ENCODE assay signal across 8 cellular contexts in genomic region chr22:36409911-36410756, GRCh38.
DNase-seq lines count a peak whose midpoint lies in the region; ATAC-seq and TF ChIP-seq lines count a peak whose summit lies in the region.

No MANE protein-coding gene starts in this region.

- no peaks in the 10 kb centered on the region for H3K36me3 ChIP-seq in muscle layer of colon (ENCODE audit: insufficient read depth, low read length)

- no peak overlapping the region for H3K4me3 ChIP-seq in muscle layer of colon (ENCODE audit: low read depth in 1 of 2, low read length in 2 of 2)

- TF ChIP-seq CTCF in GM10266 (IDR thresholded peaks at IDR 0.05; ENCODE audit: control insufficient read depth, insufficient read depth, low read depth, missing control alignments): no peak

- no peaks in the 10 kb centered on the region for H3K36me3 Mint-ChIP-seq in stimulated activated memory B cell treated with anti-CD40 and anti-IgM and Interleukin-4, amounts not matched to agents 10 μg/mL and 1 μg/mL and 100 μg/mL, for 72 hours

- H3K9me3 ChIP-seq in muscle layer of colon (ENCODE audit: low read length): no peaks in the 10 kb centered on the region

- no peaks in the 10 kb centered on the region for H3K9me3 Mint-ChIP-seq in stimulated activated memory B cell treated with anti-CD40 and anti-IgM and Interleukin-4, amounts not matched to agents 10 μg/mL and 1 μg/mL and 100 μg/mL, for 72 hours

- no peak overlapping the region for H3K9ac ChIP-seq in muscle layer of colon (ENCODE audit: low read length)

- DNase-seq in GM10266 (ENCODE audit: extremely low spot score) (peak; percentile 71), NCI-H2107 treated with DMSO at 0.1 percent for 48 hours (lab: John Stamatoyannopoulos, UW; ENCODE audit: unreplicated experiment) (peak; percentile 93), activated T-cell treated with anti-CD3 and anti-CD28 coated beads for 24 hours (ENCODE audit: low read depth) (peak; percentile 48), epithelial cell of prostate (ENCODE audit: low read depth, low spot score) (peak; percentile 92), GM19238 (ENCODE audit: insufficient read length, low spot score) (no peak)

- peaks cover 54% of the 10 kb centered on the region for H3K4me1 Mint-ChIP-seq in stimulated activated memory B cell treated with anti-CD40 and anti-IgM and Interleukin-4, amounts not matched to agents 10 μg/mL and 1 μg/mL and 100 μg/mL, for 72 hours

- H3K27me3 ChIP-seq in muscle layer of colon (ENCODE audit: control insufficient read depth in 1 of 2, insufficient read depth in 2 of 2, low read length in 2 of 2): no peaks in the 10 kb centered on the region

- no peaks in the 10 kb centered on the region for H3K4me1 ChIP-seq in muscle layer of colon (ENCODE audit: insufficient read depth, low read length)

- H3K27me3 Mint-ChIP-seq in stimulated activated memory B cell treated with anti-CD40 and anti-IgM and Interleukin-4, amounts not matched to agents 10 μg/mL and 1 μg/mL and 100 μg/mL, for 72 hours: no peaks in the 10 kb centered on the region

- H3K4me3 Mint-ChIP-seq in stimulated activated memory B cell treated with anti-CD40 and anti-IgM and Interleukin-4, amounts not matched to agents 10 μg/mL and 1 μg/mL and 100 μg/mL, for 72 hours: peak overlapping the region; percentile 82

- H3K27ac ChIP-seq in epithelial cell of prostate (peak overlapping the region; percentile 94), muscle layer of colon (ENCODE audit: low read depth, low read length) (peak overlapping the region; percentile 4)

- peak; percentile 90 for ATAC-seq in stimulated activated memory B cell treated with anti-CD40 and anti-IgM and Interleukin-4, amounts not matched to agents 10 μg/mL and 1 μg/mL and 100 μg/mL, for 72 hours
- ATAC-seq in HG02678 (IDR thresholded peaks at IDR 0.05; ENCODE audit: unreplicated experiment): no peak

- peak overlapping the region; percentile 92 for H3K27ac Mint-ChIP-seq in stimulated activated memory B cell treated with anti-CD40 and anti-IgM and Interleukin-4, amounts not matched to agents 10 μg/mL and 1 μg/mL and 100 μg/mL, for 72 hours
